In genomic region chr2:23782647-23783046, GRCh38 we compare ENCODE assay signal across 19 cellular contexts.
"Had no signal": no experiment of that assay in that cellular context is flagged by ENCODE, and none has a peak within 500 bp of the region (broad histone marks: within the 10 kb centered on the region; RNA-seq: fewer than 3 reads in every experiment).

No MANE protein-coding gene starts in this region.

- DNase-seq: KBM-7, MV-4-11, NCI-H1048, NCI-H1105, NCI-H1417, NCI-H1694, NCI-H187 treated with DMSO at 0.1 percent for 48 hours, NCI-H2029 treated with DMSO at 0.1 percent for 48 hours, NCI-H2171 treated with DMSO at 0.1 percent for 48 hours, NCI-H345, NCI-H446 treated with DMSO at 0.1 percent for 48 hours, NCI-H510A treated with DMSO at 0.1 percent for 48 hours, NCI-H526, NCI-H748 treated with DMSO at 0.1 percent for 48 hours, Right ventricle myocardium superior, RPMI8226, SIG-M5 had no signal

- FAIRE-seq: HTR-8/SVneo, RCC 7860 had no signal
